Comparison of ENCODE assay signal across 10 cellular contexts in the genomic region with DNA sequence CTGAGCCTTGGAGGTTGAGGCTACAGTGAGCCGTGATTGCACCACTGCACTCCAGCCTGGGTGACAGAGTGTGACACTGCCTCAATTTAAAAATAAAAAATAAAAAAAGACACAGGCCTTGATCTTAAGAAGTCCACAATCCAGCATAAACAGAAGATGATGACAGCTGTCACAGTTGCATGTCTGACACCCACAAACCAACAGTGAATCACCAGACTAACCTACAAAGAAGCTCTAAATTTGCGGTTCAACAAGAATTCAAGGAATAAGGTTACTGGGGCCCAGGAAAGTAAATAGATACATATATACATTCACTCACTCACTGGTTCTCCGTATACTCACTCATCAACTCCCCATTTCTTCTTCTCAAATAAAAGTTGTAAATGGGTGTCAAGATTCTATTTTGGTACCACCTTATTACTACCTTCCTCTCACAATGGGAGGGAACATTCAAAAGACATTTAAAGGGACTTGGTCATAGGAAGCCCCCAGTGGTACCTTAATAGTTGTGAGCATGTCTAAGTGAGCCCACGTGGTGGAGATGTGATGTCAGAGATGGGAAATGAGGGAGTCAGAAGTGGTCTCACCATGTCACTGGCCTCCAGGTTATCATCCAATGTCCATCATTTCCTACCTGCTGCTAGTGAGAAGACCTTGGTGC.
DNase-seq lines count a peak whose midpoint lies in the region; ATAC-seq and TF ChIP-seq lines count a peak whose summit lies in the region.
"Had no signal": no experiment of that assay in that cellular context is flagged by ENCODE, and none has a peak within 500 bp of the region (broad histone marks: within the 10 kb centered on the region; RNA-seq: fewer than 3 reads in every experiment).

No MANE protein-coding gene starts in this region.

- TF ChIP-seq CTCF in OCI-LY3 (IDR thresholded peaks at IDR 0.05; ENCODE audit: low read depth, low read length), result no peak
- TF ChIP-seq CTCF in RWPE1 (conservative IDR thresholded peaks at IDR 0.05; ENCODE audit: low read depth), result no peak

- peak overlapping the region; percentile 70 for H3K9ac ChIP-seq in OCI-LY3 (ENCODE audit: low read length)

- H3K27me3 ChIP-seq in OCI-LY3 (ENCODE audit: low read depth, low read length), result no peaks in the 10 kb centered on the region

- H3K4me1 ChIP-seq in OCI-LY3 (ENCODE audit: low read length), result peaks cover 95% of the 10 kb centered on the region

- H3K27ac ChIP-seq in OCI-LY3 (ENCODE audit: low read length) (peak overlapping the region; percentile 86), RWPE1 (no peak overlapping the region)

- no peaks in the 10 kb centered on the region for H4K20me1 ChIP-seq in OCI-LY3 (ENCODE audit: insufficient read depth, low read length)

- no peaks in the 10 kb centered on the region for H3K79me2 ChIP-seq in OCI-LY3 (ENCODE audit: low read length)

- no peaks in the 10 kb centered on the region for H3K36me3 ChIP-seq in OCI-LY3 (replicated peaks; ENCODE audit: low read depth, low read length)

- peak overlapping the region; percentile 46 for H3K4me3 ChIP-seq in OCI-LY3 (ENCODE audit: low read length)

- CTCF ChIA-PET in RWPE1 (lab: Yijun Ruan, JAX), result interaction anchor here (0.6 kb wide), 1 partner anchor 1408 kb away, joined by 3 read pairs; no protein-coding TSS in a partner anchor

- ATAC-seq in GM18498 (IDR thresholded peaks at IDR 0.05; ENCODE audit: unreplicated experiment) (peak; percentile 3), HG02642 (IDR thresholded peaks at IDR 0.05; ENCODE audit: poor library complexity, unreplicated experiment) (peak; percentile 6)

- H2AFZ ChIP-seq in OCI-LY3 (ENCODE audit: low read depth, low read length), result peak overlapping the region; percentile 2; the same call in 1 of the 2 replicates

- POLR2A ChIA-PET in RWPE1 (lab: Yijun Ruan, JAX; ENCODE audit: low non-redundant PET), result no interaction called here

- peak overlapping the region; percentile 73 for H3K4me2 ChIP-seq in OCI-LY3 (ENCODE audit: low read length)

- DNase-seq in myocyte (ENCODE audit: low read depth) (peak; percentile 79), NCI-H2171 (lab: John Stamatoyannopoulos, UW) (no peak), dermis blood vessel endothelial cell (no peak), nucleus accumbens (lab: John Stamatoyannopoulos, UW) (no peak), RWPE1 (ENCODE audit: low spot score) (no peak)
- DNase-seq: hippocampal formation, occipital lobe had no signal

- no peaks in the 10 kb centered on the region for H3K9me3 ChIP-seq in OCI-LY3 (ENCODE audit: insufficient read depth, low read length)
